ENCODE assay signal across 14 cellular contexts in genomic region chr11:2903672-2904011, GRCh38. TPM values are rescaled to one million over a fixed set of nuclear protein-coding genes. Genes with fewer than 3 reads are reported as not detected.
DNase-seq lines count a peak whose midpoint lies in the region; ATAC-seq and TF ChIP-seq lines count a peak whose summit lies in the region.
"Had no signal": no experiment of that assay in that cellular context is flagged by ENCODE, and none has a peak within 500 bp of the region (broad histone marks: within the 10 kb centered on the region; RNA-seq: fewer than 3 reads in every experiment).

No MANE protein-coding gene starts in this region.

- H3K27ac ChIP-seq in BLaER1 (no peak overlapping the region), HCT116 (ENCODE audit: low read depth, low read length) (peak overlapping the region; percentile 86), adrenal gland (no peak overlapping the region), PC-3 (ENCODE audit: low read length) (no peak overlapping the region)
- H3K27ac ChIP-seq: SJSA1 had no signal

- H3K9me3 ChIP-seq in BLaER1: peaks cover 6% of the 10 kb centered on the region; the same call in 1 of the 2 replicates
- H3K9me3 ChIP-seq in HCT116 (ENCODE audit: control insufficient read depth in 1 of 2, insufficient read depth in 1 of 2, low read depth in 1 of 2, low read length in 2 of 2): no peaks in the 10 kb centered on the region
- no peaks in the 10 kb centered on the region for H3K9me3 ChIP-seq in mucosa of stomach (ENCODE audit: control insufficient read depth, low read length)
- H3K9me3 ChIP-seq in adrenal gland (replicated peaks in 1 of 3): no peaks in the 10 kb centered on the region
- no peaks in the 10 kb centered on the region for H3K9me3 ChIP-seq in PC-3 (ENCODE audit: low read length)

- H3K27me3 ChIP-seq in BLaER1 (no peaks in the 10 kb centered on the region), HCT116 (ENCODE audit: insufficient read depth, low read length) (no peaks in the 10 kb centered on the region), mucosa of stomach (ENCODE audit: control insufficient read depth, insufficient read depth, low read length) (no peaks in the 10 kb centered on the region), adrenal gland (peaks cover 5% of the 10 kb centered on the region), PC-3 (ENCODE audit: low read length) (no peaks in the 10 kb centered on the region)
- H3K27me3 ChIP-seq: SJSA1 had no signal

- BruUV-seq in HCT116 (replicated peaks; lab: Mats Ljungman, UMichigan) (no TSS peak), PC-3 (replicated peaks; lab: Mats Ljungman, UMichigan) (no TSS peak)

- H3K4me3 ChIP-seq in BLaER1: no peak overlapping the region
- H3K4me3 ChIP-seq in HCT116 (replicated peaks in 1 of 2; ENCODE audit: low read depth in 1 of 2, low read length in 2 of 2): peak overlapping the region; percentile 70 to 76
- H3K4me3 ChIP-seq in mucosa of stomach (ENCODE audit: low read length): peak overlapping the region; percentile 55
- H3K4me3 ChIP-seq in adrenal gland: no peak overlapping the region
- no peak overlapping the region for H3K4me3 ChIP-seq in PC-3 (ENCODE audit: low read length)
- H3K4me3 ChIP-seq: SJSA1 had no signal

- RAD21 ChIA-PET in HCT116 (lab: Charles Lee; ENCODE audit: low non-redundant PET in 1 of 2, low total read pairs in 2 of 2, uncharacterized antibody in 2 of 2, unreplicated experiment in 2 of 2): interaction anchor here (0.8 to 1.9 kb wide), 3 partner anchors 26 to 370 kb away, joined by 3 to 5 read pairs (median 3); no protein-coding TSS in a partner anchor

- CTCF ChIA-PET in HCT116 (lab: Charles Lee) (interaction anchor here (1.1 to 5.0 kb wide), 3 partner anchors 12 to 26 kb away, joined by 4 to 32 read pairs (median 13); partner anchors contain the start of gene PHLDA2), PC-3 (lab: Charles Lee) (interaction anchor here (1.0 kb wide), 1 partner anchor 26 kb away, joined by 3 read pairs; no protein-coding TSS in a partner anchor)

- no peaks in the 10 kb centered on the region for H3K27me3 Mint-ChIP-seq in central memory CD8-positive, alpha-beta T cell

- H3F3A ChIP-seq in PC-3 (ENCODE audit: low read length, unreplicated experiment): no peaks in the 10 kb centered on the region

- no peak for TF ChIP-seq RAD21 in HCT116 (IDR thresholded peaks at IDR 0.05; ENCODE audit: low read depth)

- H2AFZ ChIP-seq in HCT116 (ENCODE audit: low read depth, low read length, poor library complexity, severe bottlenecking) (no peak overlapping the region), PC-3 (ENCODE audit: low read length) (no peak overlapping the region)

- H3K4me3 Mint-ChIP-seq in central memory CD8-positive, alpha-beta T cell: peak overlapping the region; percentile 72

- TF ChIP-seq POLR2A in HCT116 (IDR thresholded peaks at IDR 0.05; ENCODE audit: borderline replicate concordance, extremely low read depth, insufficient read depth, insufficient read length): no peak
- no peak for TF ChIP-seq POLR2A in adrenal gland (IDR thresholded peaks at IDR 0.05)

- 76 to 95% (median 92%) methylated on average over 4 to 7 of the region's 7 CpGs for WGBS in adrenal gland, 4 donors

- peaks cover 4% of the 10 kb centered on the region for H3K36me3 Mint-ChIP-seq in central memory CD8-positive, alpha-beta T cell (ENCODE audit: insufficient read depth)

- H3K79me2 ChIP-seq in HCT116 (ENCODE audit: insufficient read depth, low read length) (no peaks in the 10 kb centered on the region), PC-3 (ENCODE audit: low read length) (no peaks in the 10 kb centered on the region)

- H3K9me2 ChIP-seq in HCT116 (ENCODE audit: insufficient read depth) (no peaks in the 10 kb centered on the region), PC-3 (replicated peaks; ENCODE audit: low read length) (no peaks in the 10 kb centered on the region)

- H3K4me2 ChIP-seq in BLaER1 (peak overlapping the region; percentile 98), HCT116 (ENCODE audit: low read length) (peak overlapping the region; percentile 99), PC-3 (ENCODE audit: low read length) (no peak overlapping the region)

- H3K36me3 ChIP-seq in BLaER1 (no peaks in the 10 kb centered on the region; the same call in 1 of the 2 replicates), HCT116 (ENCODE audit: control insufficient read depth in 1 of 2, insufficient read depth in 2 of 2, low read length in 2 of 2) (no peaks in the 10 kb centered on the region), mucosa of stomach (ENCODE audit: control insufficient read depth, insufficient read depth, low read length) (no peaks in the 10 kb centered on the region), adrenal gland (replicated peaks in 1 of 2) (no peaks in the 10 kb centered on the region), PC-3 (ENCODE audit: low read depth, low read length) (no peaks in the 10 kb centered on the region)

- POLR2A ChIA-PET in HCT116 (lab: Charles Lee): interaction anchor here (0.8 to 3.6 kb wide), 4 partner anchors 9 to 26 kb away, joined by 3 to 21 read pairs (median 9); partner anchors contain the start of gene PHLDA2
- POLR2A ChIA-PET in PC-3 (lab: Charles Lee; ENCODE audit: unreplicated experiment): no interaction called here

- peaks cover 68% of the 10 kb centered on the region for H3K4me1 ChIP-seq in BLaER1
- peaks cover 45 to 58% of the 10 kb centered on the region in 2 experiments for H3K4me1 ChIP-seq in HCT116 (ENCODE audit: control insufficient read depth in 1 of 2, insufficient read depth in 2 of 2, low read length in 2 of 2)
- peaks cover 50% of the 10 kb centered on the region for H3K4me1 ChIP-seq in mucosa of stomach (ENCODE audit: control insufficient read depth, insufficient read depth, low read length)
- peaks cover under 1 to 19% of the 10 kb centered on the region in 2 donors for H3K4me1 ChIP-seq in adrenal gland (replicated peaks in 1 of 2)
- H3K4me1 ChIP-seq in PC-3 (ENCODE audit: insufficient read depth, low read length): peaks cover 39% of the 10 kb centered on the region

- no peak overlapping the region for H3K27ac Mint-ChIP-seq in central memory CD8-positive, alpha-beta T cell (ENCODE audit: low read depth)

- intact Hi-C loops in HCT116 (cut with micrococcal nuclease) (no loop called here), adrenal gland (cut with DNase I) (loop anchor here in 1 of 2 donors (10.0 kb wide), 1 partner anchor 609 kb away; no protein-coding TSS in a partner anchor), PC-3 (cut with micrococcal nuclease) (no loop called here)

- H4K20me1 ChIP-seq in BLaER1: no peaks in the 10 kb centered on the region
- H4K20me1 ChIP-seq in HCT116 (ENCODE audit: insufficient read depth): no peaks in the 10 kb centered on the region
- H4K20me1 ChIP-seq in PC-3 (ENCODE audit: low read length): no peaks in the 10 kb centered on the region

- no peaks in the 10 kb centered on the region for H3K9me3 Mint-ChIP-seq in central memory CD8-positive, alpha-beta T cell

- peaks cover 39% of the 10 kb centered on the region for H3K4me1 Mint-ChIP-seq in central memory CD8-positive, alpha-beta T cell

- ATAC-seq in HCT116: peak; percentile 6; the same call in 1 of the 2 replicates
- no peak for ATAC-seq in central memory CD8-positive, alpha-beta T cell (replicated peaks; ENCODE audit: extremely low read depth, poor library complexity, severe bottlenecking)
- no peak for ATAC-seq in GM18861 (IDR thresholded peaks at IDR 0.05; ENCODE audit: unreplicated experiment)
- ATAC-seq in PC-3: no peak

- DNase-seq in HCT116 (ENCODE audit: low read depth, low spot score) (no peak), cerebellum (ENCODE audit: low spot score) (no peak), adrenal gland (no peak), PC-3 (no peak)
- no peak for DNase-seq in central memory CD8-positive, alpha-beta T cell (ENCODE audit: low spot score in 2 of 2)
- DNase-seq: erythroblast; NCI-H524; nucleus accumbens; stimulated activated CD4-positive, alpha-beta T cell treated with anti-CD3 and anti-CD28 coated beads, Interleukin-2, amount 100 ng/mL, for 48 hours; substantia nigra had no signal

- H3K9ac ChIP-seq in BLaER1 (no peak overlapping the region), HCT116 (ENCODE audit: low read length) (peak overlapping the region; percentile 72), mucosa of stomach (ENCODE audit: low read length) (peak overlapping the region; percentile 75), PC-3 (ENCODE audit: low read length) (no peak overlapping the region)

- 0 out of 6 replicates have a peak, but pooled peaks of 1 of the 3 experiments have one; percentile 6 for TF ChIP-seq CTCF in HCT116 (IDR thresholded peaks at IDR 0.05 in 2 of 3, conservative IDR thresholded peaks at IDR 0.05 in 1 of 3; ENCODE audit: borderline replicate concordance in 1 of 3, insufficient read depth in 1 of 3, low read depth in 2 of 3, low read length in 2 of 3)
- TF ChIP-seq CTCF in adrenal gland (IDR thresholded peaks at IDR 0.05): no peak
- TF ChIP-seq CTCF in PC-3 (conservative IDR thresholded peaks at IDR 0.05; ENCODE audit: low read depth, low read length): no peak

TF ChIP-seq in HCT116, 20 proteins besides CTCF, POLR2A, EP300 and RAD21 (continues in another document):
- peak; percentile 3; the same call in 1 of the 2 replicates for TF ChIP-seq POLR2AphosphoS5 (IDR thresholded peaks at IDR 0.05; ENCODE audit: low read depth, low read length)

RNA-seq across cellular contexts. Expression of gene CDKN1C, which starts 18.1 kb away (rescaled TPM):
- total RNA-seq in HCT116 (2021; ENCODE audit: unreplicated experiment) (24.0 TPM), cerebellum (21.8 TPM), adrenal gland (100 to 1,000 TPM in 7 of 8 donors, 10 to 100 TPM in 1; 32.8 to 817 (median 464) TPM), PC-3 (2014; rRNA removed) (12.0 and 12.9 TPM in 2 replicates)
- 15.9 and 22.3 TPM in 2 replicates for polyA plus RNA-seq in HCT116 (2012)
- polyA plus RNA-seq in adrenal gland: 100 to 1,000 TPM in 2 of 3 donors, 10 to 100 TPM in 1; 17.7 to 229 (median 152) TPM

RNA-seq across cellular contexts. Expression of gene PHLDA2, which starts 25.6 kb away (rescaled TPM):
- total RNA-seq in HCT116 (2021; ENCODE audit: unreplicated experiment) (309 TPM), cerebellum (not detected), adrenal gland (1 to 10 TPM in 6 of 8 donors, not detected in 2; 1.4 to 8.7 (median 2.3) TPM), PC-3 (2014; rRNA removed) (101 and 110 TPM in 2 replicates)
- 446 and 495 TPM in 2 replicates for polyA plus RNA-seq in HCT116 (2012)
- 1 to 10 TPM in 2 of 3 donors, not detected in 1; 1.1 to 8.9 TPM for polyA plus RNA-seq in adrenal gland

Comparison
In these comparisons a context has a peak if more than half of its experiments do, and no peak if none do; other contexts are left out.
1. H3K4me3 ChIP-seq: peak in HCT116 (2 of 2) and mucosa of stomach (single experiment); none in BLaER1 (single experiment), adrenal gland (0 of 4) and PC-3 (single experiment).
2. H3K9ac ChIP-seq: peak in HCT116 (single experiment) and mucosa of stomach (single experiment); none in BLaER1 (single experiment) and PC-3 (single experiment).
3. RNA of gene PHLDA2, which starts 25.6 kb away (total RNA-seq): 309 TPM in HCT116 (single experiment) and 101 to 110 TPM in PC-3; 1.4 to 8.7 TPM in adrenal gland and not detected in cerebellum (single experiment); every median in the first group is over 10 times any median in the second.